In the genomic region with DNA sequence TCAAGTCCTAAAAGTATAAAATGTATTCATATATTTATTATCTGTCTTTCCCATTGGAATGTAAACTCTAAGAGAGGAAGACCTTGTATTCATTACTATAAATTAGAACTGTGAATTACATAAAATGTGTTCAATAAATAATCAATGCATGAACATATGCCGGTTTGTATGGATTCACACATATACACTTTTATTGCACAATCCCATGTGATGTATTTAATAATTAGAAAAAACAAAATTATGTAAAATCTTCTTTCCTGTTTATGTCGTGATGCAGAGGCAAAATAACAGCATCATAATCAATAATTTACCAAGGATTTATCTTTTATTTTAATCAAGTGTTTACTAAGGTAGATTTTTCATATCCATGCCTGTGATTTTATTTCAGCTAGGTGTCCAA, we compare ENCODE assay signal across 33 cellular contexts.
"Had no signal": no experiment of that assay in that cellular context is flagged by ENCODE, and none has a peak within 500 bp of the region (broad histone marks: within the 10 kb centered on the region; RNA-seq: fewer than 3 reads in every experiment).

No MANE protein-coding gene starts in this region.

- DNase-seq: activated effector memory CD4-positive, alpha-beta T cell treated with anti-CD3 and anti-CD28 coated beads, Interleukin-2, amount 50 U/mL, for 16 hours; activated effector memory CD4-positive, alpha-beta T cell treated with Interleukin-2 at 50 U/mL for 16 hours; activated gamma-delta T cell; activated gamma-delta T cell treated with Interleukin-2 at 50 U/mL for 16 hours; activated naive CD4-positive, alpha-beta T cell; activated naive CD4-positive, alpha-beta T cell treated with anti-CD3 and anti-CD28 coated beads for 36 hours; activated naive CD4-positive, alpha-beta T cell treated with anti-CD3 and anti-CD28 coated beads, Interleukin-2, amount 10 ng/mL, durations not matched to agents 7 days and 5 days; activated naive CD4-positive, alpha-beta T cell treated with anti-CD3 and anti-CD28 coated beads, Interleukin-2, amount 50 U/mL, for 16 hours; activated naive CD4-positive, alpha-beta T cell treated with Interleukin-2 at 50 U/mL for 16 hours; activated naive CD8-positive, alpha-beta T cell treated with anti-CD3 and anti-CD28 coated beads for 36 hours; activated naive CD8-positive, alpha-beta T cell treated with anti-CD3 and anti-CD28 coated beads, Interleukin-2, amount 10 ng/mL, durations not matched to agents 7 days and 5 days; activated naive CD8-positive, alpha-beta T cell treated with anti-CD3 and anti-CD28 coated beads, Interleukin-2, amount 50 U/mL, for 24 hours; activated T-cell treated with anti-CD3 and anti-CD28 coated beads, Interleukin-2, amount 50 U/mL, for 24 hours; activated T-cell treated with anti-CD3 and anti-CD28 coated beads, Interleukin-2, amount 50 U/mL, for 4 hours; activated T-cell treated with anti-CD3 and anti-CD28 coated beads, Interleukin-2, amount 50 U/mL, for 48 hours; activated T-cell treated with anti-CD3 and anti-CD28 coated beads, Interleukin-2, amount 50 U/mL, for 72 hours; adrenal gland; amniotic stem cell; amygdala; anterior cingulate cortex; aorta; body of pancreas; brain microvascular endothelial cell; caudate nucleus; central memory CD4-positive, alpha-beta T cell; cerebellar nuclear complex had no signal

- H3K27ac ChIP-seq: adrenal gland, ascending aorta, body of pancreas, brain microvascular endothelial cell, breast epithelium, cardiac muscle cell had no signal

- H3K27me3 ChIP-seq: adrenal gland, ascending aorta, body of pancreas, brain microvascular endothelial cell, breast epithelium, cardiac muscle cell had no signal

- H3K36me3 ChIP-seq: adrenal gland, ascending aorta, brain microvascular endothelial cell, breast epithelium, cardiac muscle cell had no signal

- FAIRE-seq: astrocyte, bronchial epithelial cell had no signal

- ATAC-seq: activated naive CD4-positive, alpha-beta T cell treated with anti-CD3 and anti-CD28 coated beads, Interleukin-2, amount 50 U/mL, for 72 hours; activated naive CD8-positive, alpha-beta T cell treated with anti-CD3 and anti-CD28 coated beads, Interleukin-2, amount 50 U/mL, for 24 hours; activated T-cell treated with anti-CD3 and anti-CD28 coated beads, Interleukin-2, amount 50 U/mL, for 4 hours; activated T-cell treated with anti-CD3 and anti-CD28 coated beads, Interleukin-2, amount 50 U/mL, for 72 hours; activated T-helper 17 cell treated with anti-CD3 and anti-CD28 coated beads, Interleukin-2, amount 50 U/mL, for 72 hours; body of pancreas had no signal

- H3K9me3 ChIP-seq: ascending aorta, body of pancreas, breast epithelium had no signal

- H3K4me3 ChIP-seq: adrenal gland, ascending aorta, body of pancreas, breast epithelium, cardiac muscle cell had no signal

- H3K4me1 ChIP-seq: adrenal gland, ascending aorta, body of pancreas, breast epithelium had no signal
